ENCODE assay signal across 23 cellular contexts in the genomic region with DNA sequence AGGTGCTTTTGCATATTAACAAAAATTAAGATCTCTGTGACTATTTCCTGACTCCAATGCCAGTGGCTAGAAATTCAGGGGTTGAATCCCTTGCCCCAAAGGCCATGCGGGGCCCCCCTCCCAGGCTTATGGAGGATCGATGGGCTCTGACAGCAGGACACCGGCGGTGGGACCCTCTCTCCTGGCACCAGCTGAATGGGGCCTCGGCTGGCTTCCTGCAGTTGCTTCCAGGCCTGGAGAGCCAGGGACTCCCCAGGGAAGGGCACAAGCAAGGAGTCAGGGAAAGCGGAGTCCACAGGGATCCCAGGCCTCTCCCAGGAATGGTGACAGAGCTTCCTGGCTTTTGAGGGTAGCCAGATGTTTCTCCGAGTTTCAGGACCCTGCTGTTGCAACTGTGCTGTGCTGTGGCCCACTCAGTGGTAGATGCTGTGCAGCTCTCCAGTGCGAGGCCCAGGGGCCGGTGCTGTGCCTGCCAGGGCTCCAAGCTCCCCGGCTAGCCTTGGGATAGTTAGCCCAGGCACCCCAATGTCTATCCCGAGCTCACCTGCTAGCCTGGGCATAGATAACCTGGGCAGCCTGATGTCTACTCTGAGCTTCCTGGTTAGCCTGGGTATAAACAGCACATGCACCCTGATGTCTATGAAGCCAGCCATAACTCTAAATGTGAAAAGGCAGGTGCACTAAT.
A peak's percentile ranks its signal among the peaks of the same experiment; 100 is the strongest.
DNase-seq lines count a peak whose midpoint lies in the region; ATAC-seq and TF ChIP-seq lines count a peak whose summit lies in the region.
"Had no signal": no experiment of that assay in that cellular context is flagged by ENCODE, and none has a peak within 500 bp of the region (broad histone marks: within the 10 kb centered on the region; RNA-seq: fewer than 3 reads in every experiment).

No MANE protein-coding gene starts in this region.

- BruUV-seq in Calu3 (replicated peaks; lab: Mats Ljungman, UMichigan) = no TSS peak

- no peaks in the 10 kb centered on the region for H3K27me3 Mint-ChIP-seq in Calu3 (ENCODE audit: unreplicated experiment)
- H3K27me3 Mint-ChIP-seq in glutamatergic neuron (ENCODE audit: unreplicated experiment) = peaks cover 14% of the 10 kb centered on the region

- H2BK15ac ChIP-seq in neuronal stem cell (ENCODE audit: low read length) = peak overlapping the region; percentile 19

- H2BK5ac ChIP-seq in neuronal stem cell (ENCODE audit: low read length) = peak overlapping the region; percentile 54
- no peak overlapping the region for H2BK5ac ChIP-seq in trophoblast cell (ENCODE audit: low read depth, low read length, poor library complexity)

- H3K36me3 ChIP-seq in neuronal stem cell (replicated peaks in 1 of 2; ENCODE audit: control insufficient read depth in 2 of 2, insufficient read depth in 2 of 2, low read length in 2 of 2) (no peaks in the 10 kb centered on the region), trophoblast cell (ENCODE audit: control insufficient read depth in 1 of 2, insufficient read depth in 2 of 2, low read length in 2 of 2) (no peaks in the 10 kb centered on the region)
- H3K36me3 ChIP-seq: BLaER1 treated with 17β-estradiol and CSF1 and Interleukin-3, amounts not matched to agents 10 nM and 100 nM had no signal

- no CpG with 5 or more reads among the region's 11 CpGs for WGBS in neuronal stem cell (ENCODE audit: extremely low coverage in 2 of 2, insufficient read length in 2 of 2, insufficient replicate concordance in 1 of 2), 2 donors
- WGBS in trophoblast cell (ENCODE audit: extremely low coverage, insufficient coverage, insufficient read length) = no CpG with 5 or more reads among the region's 11 CpGs

- peak overlapping the region; percentile 23 for H3K27ac Mint-ChIP-seq in Calu3 (ENCODE audit: unreplicated experiment)
- H3K27ac Mint-ChIP-seq in glutamatergic neuron (ENCODE audit: unreplicated experiment) = peak overlapping the region; percentile 50
- H3K27ac Mint-ChIP-seq: B cell; CD4-positive, alpha-beta T cell; CD8-positive, alpha-beta T cell had no signal

- H3K4me3 ChIP-seq in neuronal stem cell (ENCODE audit: low read length in 2 of 2) (no peak overlapping the region), trophoblast cell (ENCODE audit: low read depth, low read length) (no peak overlapping the region)
- H3K4me3 ChIP-seq: BLaER1 treated with 17β-estradiol and CSF1 and Interleukin-3, amounts not matched to agents 10 nM and 100 nM; GM12878 had no signal

- H2BK12ac ChIP-seq in neuronal stem cell (ENCODE audit: low read length) (no peak overlapping the region), trophoblast cell (ENCODE audit: low read length) (no peak overlapping the region)

- H4K8ac ChIP-seq in neuronal stem cell (ENCODE audit: low read depth, low read length) (no peak overlapping the region), trophoblast cell (ENCODE audit: low read depth, low read length) (no peak overlapping the region)

- intact Hi-C loops in Calu3 (cut with micrococcal nuclease; ENCODE audit: unreplicated experiment) = no loop called here

- no peak for TF ChIP-seq CTCF in Calu3 (IDR thresholded peaks at IDR 0.05; ENCODE audit: unreplicated experiment)
- no peak for TF ChIP-seq CTCF in glutamatergic neuron (IDR thresholded peaks at IDR 0.05; ENCODE audit: partially characterized antibody, unreplicated experiment)

- H4K91ac ChIP-seq in neuronal stem cell (ENCODE audit: low read depth, low read length, poor library complexity) = no peak overlapping the region
- no peak overlapping the region for H4K91ac ChIP-seq in trophoblast cell (ENCODE audit: low read depth, low read length)

- H3K4ac ChIP-seq in neuronal stem cell (ENCODE audit: low read length) (no peak overlapping the region), trophoblast cell (ENCODE audit: low read depth, low read length) (no peak overlapping the region)

- H2AFZ ChIP-seq in neuronal stem cell (ENCODE audit: low read length) (no peak overlapping the region), trophoblast cell (ENCODE audit: insufficient read depth, low read length, poor library complexity) (no peak overlapping the region)

- no peaks in the 10 kb centered on the region for H3K79me2 ChIP-seq in trophoblast cell (ENCODE audit: control insufficient read depth, insufficient read depth, low read length, poor library complexity)

- H3K9me3 ChIP-seq in neuronal stem cell (replicated peaks in 1 of 2; ENCODE audit: control insufficient read depth in 2 of 2, insufficient read depth in 1 of 2, low read depth in 1 of 2, low read length in 2 of 2) (no peaks in the 10 kb centered on the region), trophoblast cell (ENCODE audit: insufficient read depth, low read depth, low read length) (peaks cover 2% of the 10 kb centered on the region)
- H3K9me3 ChIP-seq: BLaER1 treated with 17β-estradiol and CSF1 and Interleukin-3, amounts not matched to agents 10 nM and 100 nM; Caco-2 had no signal

- no peak for DNase-seq in Calu3
- DNase-seq in glutamatergic neuron = no peak
- no peak for DNase-seq in neuronal stem cell (ENCODE audit: low spot score)
- no peak for DNase-seq in trophoblast cell
- no peak for DNase-seq in Ammon's horn (ENCODE audit: low spot score)
- no peak for DNase-seq in SIG-M5 (lab: John Stamatoyannopoulos, UW)
- DNase-seq: ACHN; Caco-2; CD4-positive, alpha-beta T cell; CD8-positive, alpha-beta T cell; DMS 273 treated with DMSO at 0.1 percent for 48 hours; DMS153; DMS53; DMS79; DND-41; EL; GDM1 had no signal

- H2BK120ac ChIP-seq in neuronal stem cell (ENCODE audit: low read depth, low read length) = no peak overlapping the region
- H2BK120ac ChIP-seq in trophoblast cell (ENCODE audit: insufficient read depth, low read length, poor library complexity) = no peak overlapping the region

- peaks cover 24% of the 10 kb centered on the region for H3K36me3 Mint-ChIP-seq in Calu3 (ENCODE audit: insufficient read depth, unreplicated experiment)
- no peaks in the 10 kb centered on the region for H3K36me3 Mint-ChIP-seq in glutamatergic neuron (ENCODE audit: unreplicated experiment)
- H3K36me3 Mint-ChIP-seq: CD8-positive, alpha-beta T cell had no signal

- H3K23ac ChIP-seq in neuronal stem cell (ENCODE audit: low read depth, low read length, poor library complexity) (peak overlapping the region; percentile 25), trophoblast cell (ENCODE audit: low read length) (no peak overlapping the region)

- CTCF ChIA-PET in Calu3 (lab: Charles Lee) = interaction anchor here (0.6 kb wide), 1 partner anchor 35 kb away, joined by 4 read pairs; no protein-coding TSS in a partner anchor

- H4K12ac ChIP-seq in trophoblast cell (ENCODE audit: low read depth, low read length) = no peak overlapping the region

- H3K4me2 ChIP-seq in neuronal stem cell (ENCODE audit: insufficient read depth, low read length, poor library complexity, severe bottlenecking) (no peak overlapping the region), trophoblast cell (ENCODE audit: low read length) (no peak overlapping the region)
- H3K4me2 ChIP-seq: BLaER1 treated with 17β-estradiol and CSF1 and Interleukin-3, amounts not matched to agents 10 nM and 100 nM had no signal

- peaks cover 8 to 25% of the 10 kb centered on the region in 2 donors for H3K4me1 ChIP-seq in neuronal stem cell (ENCODE audit: control insufficient read depth in 2 of 2, insufficient read depth in 1 of 2, low read depth in 1 of 2, low read length in 2 of 2)
- H3K4me1 ChIP-seq in trophoblast cell (ENCODE audit: control insufficient read depth in 1 of 2, insufficient read depth in 2 of 2, low read length in 2 of 2) = peaks cover 0 to 3% of the 10 kb centered on the region in 2 experiments
- H3K4me1 ChIP-seq: Caco-2 had no signal

- H3K4me1 Mint-ChIP-seq in Calu3 (ENCODE audit: low read depth, unreplicated experiment) (no peaks in the 10 kb centered on the region), glutamatergic neuron (ENCODE audit: low read depth, unreplicated experiment) (peaks cover 35% of the 10 kb centered on the region)
- H3K4me1 Mint-ChIP-seq: B cell had no signal

- H3K9ac ChIP-seq in neuronal stem cell (ENCODE audit: low read depth, low read length, poor library complexity) (no peak overlapping the region), trophoblast cell (ENCODE audit: low read length) (no peak overlapping the region)
- H3K9ac ChIP-seq: BLaER1 treated with 17β-estradiol and CSF1 and Interleukin-3, amounts not matched to agents 10 nM and 100 nM had no signal

- H3K14ac ChIP-seq in neuronal stem cell (ENCODE audit: low read length) (no peak overlapping the region), trophoblast cell (ENCODE audit: low read length) (no peak overlapping the region)

- H3K79me1 ChIP-seq in neuronal stem cell (ENCODE audit: low read depth, low read length) = no peaks in the 10 kb centered on the region
- no peaks in the 10 kb centered on the region for H3K79me1 ChIP-seq in trophoblast cell (ENCODE audit: low read length)

- H3K4me3 Mint-ChIP-seq in Calu3 (ENCODE audit: low read depth, unreplicated experiment) = no peak overlapping the region
- no peak overlapping the region for H3K4me3 Mint-ChIP-seq in glutamatergic neuron (ENCODE audit: unreplicated experiment)
- H3K4me3 Mint-ChIP-seq: B cell; CD4-positive, alpha-beta T cell; CD8-positive, alpha-beta T cell had no signal

- H3K18ac ChIP-seq in neuronal stem cell (ENCODE audit: low read length) (no peak overlapping the region), trophoblast cell (ENCODE audit: low read length) (peak overlapping the region; percentile 14)

- H3K9me3 Mint-ChIP-seq in Calu3 (ENCODE audit: low read depth, unreplicated experiment) (no peaks in the 10 kb centered on the region), glutamatergic neuron (ENCODE audit: unreplicated experiment) (peaks cover 11% of the 10 kb centered on the region)
- H3K9me3 Mint-ChIP-seq: CD4-positive, alpha-beta T cell; CD8-positive, alpha-beta T cell had no signal

- no peak for ATAC-seq in GM19467 (IDR thresholded peaks at IDR 0.05; ENCODE audit: unreplicated experiment)
- ATAC-seq: CD8-positive, alpha-beta T cell; GM12878 had no signal

- no peak overlapping the region for H3K27ac ChIP-seq in neuronal stem cell (replicated peaks; ENCODE audit: low read length)
- H3K27ac ChIP-seq in trophoblast cell (ENCODE audit: low read depth, low read length) = no peak overlapping the region
- H3K27ac ChIP-seq: 22Rv1; BLaER1 treated with 17β-estradiol and CSF1 and Interleukin-3, amounts not matched to agents 10 nM and 100 nM; C4-2B had no signal

- H3K27me3 ChIP-seq in neuronal stem cell (ENCODE audit: control insufficient read depth in 3 of 3, insufficient read depth in 3 of 3, low read depth in 1 of 3, low read length in 3 of 3) (no peaks in the 10 kb centered on the region), trophoblast cell (ENCODE audit: insufficient read depth, low read length) (no peaks in the 10 kb centered on the region)

- H2AK5ac ChIP-seq in neuronal stem cell (ENCODE audit: low read depth, low read length) (no peak overlapping the region), trophoblast cell (ENCODE audit: low read length) (no peak overlapping the region)
